ENCODE assay signal across 20 cellular contexts in genomic region chr7:3588341-3588740, GRCh38.
A peak's percentile ranks its signal among the peaks of the same experiment; 100 is the strongest.
DNase-seq lines count a peak whose midpoint lies in the region; ATAC-seq and TF ChIP-seq lines count a peak whose summit lies in the region.
"Had no signal": no experiment of that assay in that cellular context is flagged by ENCODE, and none has a peak within 500 bp of the region (broad histone marks: within the 10 kb centered on the region; RNA-seq: fewer than 3 reads in every experiment).

No MANE protein-coding gene starts in this region.

- H3K27me3 ChIP-seq in heart right ventricle: no peaks in the 10 kb centered on the region

- no peaks in the 10 kb centered on the region for H3K36me3 Mint-ChIP-seq in progenitor cell of endocrine pancreas (ENCODE audit: insufficient read depth)

- H3K4me3 ChIP-seq in heart right ventricle: no peak overlapping the region
- H3K4me3 ChIP-seq: GM12878, GM23338 had no signal

- H3K9me3 Mint-ChIP-seq in progenitor cell of endocrine pancreas (ENCODE audit: low read depth): no peaks in the 10 kb centered on the region
- H3K9me3 Mint-ChIP-seq: GM23338 had no signal

- H3K27me3 Mint-ChIP-seq in progenitor cell of endocrine pancreas: no peaks in the 10 kb centered on the region
- H3K27me3 Mint-ChIP-seq: B cell had no signal

- H3K4me3 Mint-ChIP-seq in progenitor cell of endocrine pancreas (ENCODE audit: low read depth): no peak overlapping the region
- H3K4me3 Mint-ChIP-seq: B cell, GM23338 had no signal

- H3K9me3 ChIP-seq in heart right ventricle: no peaks in the 10 kb centered on the region
- H3K9me3 ChIP-seq: Caco-2 had no signal

- TF ChIP-seq CTCF in progenitor cell of endocrine pancreas (IDR thresholded peaks at IDR 0.05; ENCODE audit: unreplicated experiment) (no peak), heart right ventricle (IDR thresholded peaks at IDR 0.05) (no peak)

- ATAC-seq in heart right ventricle: no peak
- ATAC-seq: GM12878, GM23338 had no signal

- H3K4me1 ChIP-seq in heart right ventricle: no peaks in the 10 kb centered on the region
- H3K4me1 ChIP-seq: Caco-2 had no signal

- no peak overlapping the region for H3K27ac ChIP-seq in heart right ventricle

- no peaks in the 10 kb centered on the region for H3K36me3 ChIP-seq in heart right ventricle

- DNase-seq in NCI-H146 (lab: John Stamatoyannopoulos, UW): peak; percentile 56
- no peak for DNase-seq in NCI-H146 treated with DMSO at 0.1 percent for 48 hours (lab: John Stamatoyannopoulos, UW; ENCODE audit: unreplicated experiment)
- peak; percentile 65 for DNase-seq in DMS153 treated with DMSO at 0.1 percent for 48 hours (lab: John Stamatoyannopoulos, UW; ENCODE audit: unreplicated experiment)
- DNase-seq in NCI-H69 (lab: John Stamatoyannopoulos, UW): peak; percentile 86
- DNase-seq in dermis blood vessel endothelial cell: peak; percentile 45
- DNase-seq in NCI-H1092 treated with DMSO at 0.1 percent for 48 hours (lab: John Stamatoyannopoulos, UW): no peak
- no peak for DNase-seq in progenitor cell of endocrine pancreas (ENCODE audit: low spot score, unreplicated experiment)
- no peak for DNase-seq in heart right ventricle
- DNase-seq: 8988T, Caco-2, DMS53, EL, HCEC 1CT, KG1, MV-4-11, NCI-H1694, NCI-H446 treated with DMSO at 0.1 percent for 48 hours had no signal

- 16% methylated on average over 3 of the region's 3 CpGs for whole genome bisulfite sequencing in heart right ventricle, 2 donors

- intact Hi-C loops in heart right ventricle (cut with DNase I): no loop called here

- H3K4me1 Mint-ChIP-seq in progenitor cell of endocrine pancreas (ENCODE audit: low read depth): peaks cover 14% of the 10 kb centered on the region

- H3K27ac Mint-ChIP-seq in progenitor cell of endocrine pancreas: no peak overlapping the region
- H3K27ac Mint-ChIP-seq: B cell, GM23338 had no signal

Comparison
In these comparisons a context has a peak if more than half of its experiments do, and no peak if none do; other contexts are left out.
1. DNase-seq: peak in NCI-H146 (single experiment), DMS153 treated with DMSO at 0.1 percent for 48 hours (single experiment), NCI-H69 (single experiment) and dermis blood vessel endothelial cell (single experiment); none in NCI-H146 treated with DMSO at 0.1 percent for 48 hours (single experiment), NCI-H1092 treated with DMSO at 0.1 percent for 48 hours (single experiment), progenitor cell of endocrine pancreas (single experiment) and heart right ventricle (0 of 2).